ENCODE assay signal across 10 cellular contexts in the genomic region with DNA sequence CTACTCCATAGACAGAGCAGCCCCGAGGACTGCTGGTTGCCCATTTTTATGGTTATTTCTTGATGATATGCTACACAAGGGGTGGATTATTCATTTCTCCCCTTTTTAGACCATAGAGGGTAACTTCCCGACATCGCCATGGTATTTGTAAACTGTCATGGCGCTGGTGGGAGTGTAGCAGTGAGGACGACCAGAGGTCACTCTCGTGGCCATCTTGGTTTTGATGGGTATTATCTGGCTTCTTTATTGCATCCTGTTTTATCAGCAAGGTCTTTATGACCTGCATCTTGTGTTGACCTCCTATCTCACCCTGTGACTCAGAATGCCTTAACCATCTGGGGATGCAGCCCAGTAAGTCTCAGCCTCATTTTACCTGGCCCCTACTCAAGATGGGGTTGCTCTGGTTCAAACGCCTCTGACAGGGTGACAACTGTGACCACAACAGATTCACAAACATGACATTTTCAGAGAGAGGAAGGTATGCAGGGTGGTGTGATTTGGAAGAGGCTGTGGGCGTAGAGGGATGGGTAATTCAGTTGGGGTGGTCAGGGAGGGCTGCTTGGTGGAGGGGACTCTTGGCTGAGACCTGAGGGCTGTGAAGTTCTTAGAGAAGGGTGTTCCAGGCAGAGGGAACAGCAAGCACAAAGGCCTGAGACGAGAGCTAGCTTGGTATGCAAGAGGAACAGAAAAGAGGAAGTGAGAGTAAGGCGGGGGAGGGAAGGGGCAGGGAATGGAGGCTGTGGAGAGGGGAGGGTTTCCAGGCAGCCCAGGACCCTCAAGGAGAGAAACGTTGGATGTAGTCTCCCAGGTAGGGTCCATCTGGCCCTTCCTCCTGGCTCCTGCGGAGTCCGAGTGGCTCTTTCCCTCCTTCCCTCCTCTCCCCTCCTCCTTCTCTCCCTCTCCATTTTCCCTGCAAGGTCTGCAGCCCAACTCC. TPM values are rescaled to one million over a fixed set of nuclear protein-coding genes. Genes with fewer than 3 reads are reported as not detected.
A peak's percentile ranks its signal among the peaks of the same experiment; 100 is the strongest.
DNase-seq lines count a peak whose midpoint lies in the region; ATAC-seq and TF ChIP-seq lines count a peak whose summit lies in the region.
"Had no signal": no experiment of that assay in that cellular context is flagged by ENCODE, and none has a peak within 500 bp of the region (broad histone marks: within the 10 kb centered on the region; RNA-seq: fewer than 3 reads in every experiment).

No MANE protein-coding gene starts in this region.

- intact Hi-C loops in mucosa of descending colon (cut with DNase I, micrococcal nuclease) (no loop called here), Caco-2 (cut with micrococcal nuclease; ENCODE audit: unreplicated experiment) (no loop called here)

- CTCF ChIA-PET in Caco-2 (lab: Charles Lee): no interaction called here

- no peak for TF ChIP-seq CTCF in mucosa of descending colon (IDR thresholded peaks at IDR 0.05)
- TF ChIP-seq CTCF in Caco-2 (IDR thresholded peaks at IDR 0.05; ENCODE audit: insufficient read depth in 1 of 2, low read depth in 1 of 2, low read length in 1 of 2, severe bottlenecking in 1 of 2, unreplicated experiment in 1 of 2): no peak
- TF ChIP-seq CTCF in brain microvascular endothelial cell (IDR thresholded peaks at IDR 0.05; ENCODE audit: low read depth, low read length, missing control alignments): no peak

- H3K27ac ChIP-seq in brain microvascular endothelial cell: no peak overlapping the region

- no peak overlapping the region for H3K4me3 ChIP-seq in mucosa of descending colon
- H3K4me3 ChIP-seq in Caco-2 (ENCODE audit: low read depth, low read length): no peak overlapping the region
- no peak overlapping the region for H3K4me3 ChIP-seq in brain microvascular endothelial cell (ENCODE audit: low read depth, low read length)

- no peaks in the 10 kb centered on the region for H3K36me3 ChIP-seq in mucosa of descending colon (ENCODE audit: low read depth)
- no peaks in the 10 kb centered on the region for H3K36me3 ChIP-seq in Caco-2 (ENCODE audit: control insufficient read depth, insufficient read depth, low read length)
- H3K36me3 ChIP-seq in brain microvascular endothelial cell (replicated peaks): no peaks in the 10 kb centered on the region

- ATAC-seq in GM19025 (IDR thresholded peaks at IDR 0.05; ENCODE audit: low read depth, unreplicated experiment) (peak; percentile 66), HG02798 (IDR thresholded peaks at IDR 0.05; ENCODE audit: poor library complexity, unreplicated experiment) (peak; percentile 87), mucosa of descending colon (peak; percentile 79), GM21619 (IDR thresholded peaks at IDR 0.05; ENCODE audit: unreplicated experiment) (no peak)

- H3K4me3 Mint-ChIP-seq in Caco-2 (ENCODE audit: unreplicated experiment): no peak overlapping the region

- H3K27ac Mint-ChIP-seq in Caco-2 (ENCODE audit: unreplicated experiment): no peak overlapping the region

- H3K27me3 Mint-ChIP-seq in Caco-2 (ENCODE audit: insufficient read depth, unreplicated experiment): no peaks in the 10 kb centered on the region

- H3K27me3 ChIP-seq in Caco-2 (replicated peaks; ENCODE audit: control insufficient read depth, insufficient read depth, low read length): no peaks in the 10 kb centered on the region
- no peaks in the 10 kb centered on the region for H3K27me3 ChIP-seq in brain microvascular endothelial cell (replicated peaks)

- POLR2A ChIA-PET in Caco-2 (lab: Charles Lee): no interaction called here

- no peaks in the 10 kb centered on the region for H3K4me1 ChIP-seq in mucosa of descending colon (ENCODE audit: low read depth)
- peaks cover 4% of the 10 kb centered on the region; the same call in 1 of the 2 replicates for H3K4me1 ChIP-seq in Caco-2

- H3K9me3 Mint-ChIP-seq in Caco-2 (ENCODE audit: unreplicated experiment): no peaks in the 10 kb centered on the region

- in situ Hi-C loops in brain microvascular endothelial cell (cut with HindIII; ENCODE audit: low pct_ligation_motif_present, low sequenced_read_pairs): no loop called here

- DNase-seq in SIG-M5 (lab: John Stamatoyannopoulos, UW) (peak; percentile 30), mucosa of descending colon (peak in 1 of 3 donors; percentile 49), Caco-2 (no peak), brain microvascular endothelial cell (no peak)
- no peak for DNase-seq in activated effector memory CD4-positive, alpha-beta T cell treated with anti-CD3 and anti-CD28 coated beads, Interleukin-2, amount 50 U/mL, for 16 hours

- no TSS peak for BruUV-seq in Caco-2 (replicated peaks; lab: Mats Ljungman, UMichigan)

- H3K4me1 Mint-ChIP-seq in Caco-2 (ENCODE audit: low read depth, unreplicated experiment): peaks cover 7% of the 10 kb centered on the region

- H3K36me3 Mint-ChIP-seq in Caco-2 (ENCODE audit: insufficient read depth, unreplicated experiment): no peaks in the 10 kb centered on the region

- H3K9me3 ChIP-seq in mucosa of descending colon (no peaks in the 10 kb centered on the region), Caco-2 (no peaks in the 10 kb centered on the region; the same call in 1 of the 2 replicates)

RNA-seq across cellular contexts. Expression of a gene that starts 23.5 kb away (rescaled TPM):
- total RNA-seq in mucosa of descending colon: not detected
- not detected in 2 replicates for total RNA-seq in Caco-2 (2022)
- total RNA-seq: dermis microvascular lymphatic vessel endothelial cell, skeletal muscle tissue had no signal

RNA-seq across cellular contexts. Expression of a gene that starts 43.7 kb away (rescaled TPM):
- total RNA-seq in mucosa of descending colon (100 to 1,000 TPM; 123 to 302 (median 289) TPM), Caco-2 (2022) (172 and 197 TPM in 2 replicates)

RNA-seq across cellular contexts. Expression of a gene that starts 50.5 kb away (rescaled TPM):
- total RNA-seq in mucosa of descending colon: 10 to 100 TPM in 2 of 3 donors, 1 to 10 TPM in 1; 9.1 to 20.8 (median 17.9) TPM
- total RNA-seq in Caco-2 (2022): 20.2 and 20.4 TPM in 2 replicates
